Comparison of ENCODE assay signal across 7 cellular contexts in genomic region chr16:58685084-58685449, GRCh38. TPM values are rescaled to one million over a fixed set of nuclear protein-coding genes. Genes with fewer than 3 reads are reported as not detected.
A peak's percentile ranks its signal among the peaks of the same experiment; 100 is the strongest.
DNase-seq lines count a peak whose midpoint lies in the region; ATAC-seq and TF ChIP-seq lines count a peak whose summit lies in the region.

No MANE protein-coding gene starts in this region.

- DNase-seq in HAP-1 (ENCODE audit: low spot score in 2 of 2) (no peak), WTC11 (ENCODE audit: low spot score) (no peak), immature natural killer cell (no peak), spleen (no peak), OCI-M2 (lab: John Stamatoyannopoulos, UW; ENCODE audit: unreplicated experiment) (no peak), GDM1 (lab: John Stamatoyannopoulos, UW) (no peak), DMS 273 treated with DMSO at 0.1 percent for 48 hours (lab: John Stamatoyannopoulos, UW) (no peak)

- H3K27ac ChIP-seq in spleen = peak overlapping the region in 5 of 8 donors; percentile 66 to 85 (median 80)

- no peak for ATAC-seq in WTC11

- H3K27ac Mint-ChIP-seq in WTC11 (no peak overlapping the region), immature natural killer cell (peak overlapping the region in 1 of 6 donors; percentile 66)

- H3K9me3 ChIP-seq in HAP-1 (no peaks in the 10 kb centered on the region), spleen (no peaks in the 10 kb centered on the region)

- CTCF ChIA-PET in WTC11 (lab: Charles Lee) = interaction anchor here (0.7 to 3.0 kb wide), 6 partner anchors 24 to 385 kb away, joined by 3 to 36 read pairs (median 3); partner anchors contain the start of genes GOT2 and NDRG4

- H3K27me3 ChIP-seq in HAP-1 (ENCODE audit: low read depth) (no peaks in the 10 kb centered on the region), spleen (replicated peaks in 1 of 7) (no peaks in the 10 kb centered on the region)

- POLR2A ChIA-PET in WTC11 (lab: Charles Lee) = interaction anchor here (0.8 to 1.3 kb wide), 2 partner anchors 54 to 169 kb away, joined by 3 to 4 read pairs; partner anchors contain the start of gene SETD6

- H3K4me1 Mint-ChIP-seq in WTC11 (peaks cover 10% of the 10 kb centered on the region), immature natural killer cell (peaks cover 21% of the 10 kb centered on the region in 2 donors)

- WGBS in spleen, 5 donors = 81 to 91% (median 85%) methylated on average over 6 of the region's 6 CpGs

- in situ Hi-C loops in HAP-1 (cut with MboI; ENCODE audit: low sequenced_read_pairs) = no loop called here

- H3K9me3 Mint-ChIP-seq in WTC11 (no peaks in the 10 kb centered on the region), immature natural killer cell (no peaks in the 10 kb centered on the region)

- H3K27me3 Mint-ChIP-seq in WTC11 (ENCODE audit: low read depth) = no peaks in the 10 kb centered on the region; the same call in 1 of the 2 replicates
- H3K27me3 Mint-ChIP-seq in immature natural killer cell (ENCODE audit: low read depth in 3 of 3) = peaks cover 0 to 9% (median 4%) of the 10 kb centered on the region in 3 donors

- intact Hi-C loops in spleen (cut with DNase I; ENCODE audit: low total_unique reads) = no loop called here

- TF ChIP-seq POLR2A in spleen (IDR thresholded peaks at IDR 0.05) = no peak

- peaks cover 6% of the 10 kb centered on the region for H3K4me1 ChIP-seq in HAP-1
- H3K4me1 ChIP-seq in spleen = peaks cover 11 to 33% (median 26%) of the 10 kb centered on the region in 6 donors

- TF ChIP-seq CTCF in WTC11 (IDR thresholded peaks at IDR 0.05) (no peak), spleen (IDR thresholded peaks at IDR 0.05 in 8 of 11, conservative IDR thresholded peaks at IDR 0.05 in 3 of 11) (no peak)

- H3K36me3 ChIP-seq in HAP-1 (replicated peaks) (no peaks in the 10 kb centered on the region), spleen (peaks cover 0 to 16% (median under 1%) of the 10 kb centered on the region in 6 donors)

- H3K4me3 Mint-ChIP-seq in WTC11 (peak overlapping the region; percentile 88), immature natural killer cell (peak overlapping the region; percentile 87 to 95 (median 91))

- H3K4me3 ChIP-seq in HAP-1 (peak overlapping the region; percentile 73), spleen (peak overlapping the region in 6 of 8 donors; percentile 74 to 95 (median 84))

- H3K36me3 Mint-ChIP-seq in WTC11 = no peaks in the 10 kb centered on the region
- H3K36me3 Mint-ChIP-seq in immature natural killer cell = peaks cover 0 to 5% (median 3%) of the 10 kb centered on the region in 3 donors

TF ChIP-seq in WTC11, 78 proteins besides CTCF, POLR2A, EP300 and RAD21:
- no peak for TF ChIP-seq USF2 (CRISPR knock-in tag; IDR thresholded peaks at IDR 0.05)
- TF ChIP-seq MLX (CRISPR knock-in tag; IDR thresholded peaks at IDR 0.05) = no peak
TF ChIP-seq in WTC11: peak in this region for 0.

RNA-seq across cellular contexts. Expression of gene SLC38A7, which starts 0.5 kb away (rescaled TPM):
- total RNA-seq in WTC11 (2021) (20.6 to 23.1 TPM (median 22.9 TPM) in 3 replicates), spleen (10 to 100 TPM; 18.1 to 29.5 (median 25.5) TPM)
- polyA plus RNA-seq in immature natural killer cell (1 to 10 TPM; 2.3 to 6.8 (median 4.2) TPM), spleen (10 to 100 TPM in 1 of 3 donors, 1 to 10 TPM in 2; 2.9 to 10.0 (median 6.6) TPM)

RNA-seq across cellular contexts. Expression of gene GOT2, which starts 49.0 kb away (rescaled TPM):
- total RNA-seq in WTC11 (2021) (180 to 192 TPM (median 185 TPM) in 3 replicates), spleen (10 to 100 TPM; 39.0 to 59.2 (median 41.1) TPM)
- polyA plus RNA-seq in immature natural killer cell (10 to 100 TPM; 47.1 to 87.0 (median 64.9) TPM), spleen (10 to 100 TPM; 26.8 to 42.6 (median 30.1) TPM)

RNA-seq across cellular contexts. Expression of gene CNOT1, which starts 55.4 kb away (rescaled TPM):
- total RNA-seq in WTC11 (2021) = 278 to 314 TPM (median 283 TPM) in 3 replicates
- polyA plus RNA-seq in immature natural killer cell = 10 to 100 TPM; 78.1 to 89.7 (median 85.1) TPM
- total RNA-seq in spleen = 100 to 1,000 TPM; 174 to 199 (median 187) TPM
- 10 to 100 TPM; 51.5 to 60.1 (median 54.4) TPM for polyA plus RNA-seq in spleen
